Comparison of ENCODE assay signal across 18 cellular contexts in the genomic region with DNA sequence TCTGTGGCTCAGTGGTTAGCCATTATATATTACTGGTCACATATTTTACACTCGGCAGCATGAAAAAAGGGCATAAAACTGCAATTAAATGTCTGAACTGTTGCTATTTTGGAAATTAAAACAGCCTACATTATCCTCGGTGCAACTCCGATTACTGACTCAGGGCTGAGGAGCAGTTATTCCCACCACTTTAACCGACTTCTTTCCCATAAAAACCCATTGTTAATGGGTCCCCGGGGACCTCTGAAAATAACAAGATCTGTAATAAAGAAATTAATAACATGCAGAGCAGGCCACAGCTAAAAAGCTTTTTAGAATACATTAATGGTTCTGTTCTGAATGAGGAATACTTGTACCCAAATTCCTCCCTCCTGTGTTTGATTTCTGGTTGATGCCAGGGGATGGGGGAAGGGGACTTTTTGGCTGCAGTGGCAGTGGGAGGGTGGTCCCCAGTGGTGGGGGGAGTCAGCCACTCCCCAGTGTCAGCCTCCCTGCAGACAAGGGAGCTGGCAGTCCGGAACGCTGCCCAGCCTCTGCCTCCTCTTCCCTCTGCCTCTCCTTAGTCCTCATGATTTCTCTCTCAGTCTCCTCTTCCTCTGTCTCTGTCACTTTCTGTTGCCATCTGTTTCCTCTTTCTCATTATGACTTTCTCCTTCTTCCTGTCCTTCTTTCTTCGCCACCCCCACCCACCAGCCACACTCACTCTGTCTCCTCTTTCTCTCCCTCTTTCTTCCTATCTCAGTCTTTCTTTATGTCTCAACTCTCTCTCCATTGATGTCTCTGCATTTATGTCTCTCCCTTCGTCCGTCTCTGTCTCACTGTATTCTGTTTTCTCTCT. TPM values are rescaled to one million over a fixed set of nuclear protein-coding genes. Genes with fewer than 3 reads are reported as not detected.
DNase-seq lines count a peak whose midpoint lies in the region; ATAC-seq, FAIRE-seq and TF ChIP-seq lines count a peak whose summit lies in the region.
"Had no signal": no experiment of that assay in that cellular context is flagged by ENCODE, and none has a peak within 500 bp of the region (broad histone marks: within the 10 kb centered on the region; RNA-seq: fewer than 3 reads in every experiment).

No MANE protein-coding gene starts in this region.

- no peaks in the 10 kb centered on the region for H3K36me3 Mint-ChIP-seq in CD4-positive, CD25-positive, alpha-beta regulatory T cell
- no peaks in the 10 kb centered on the region for H3K36me3 Mint-ChIP-seq in dendritic cell treated with granulocyte-macrophage colony-stimulating factor and Interleukin-4, amounts not matched to agents 40 ng/mL and 50 ng/mL, for 4 days (ENCODE audit: low read depth)

- peak overlapping the region in 2 of 3 donors; percentile 50 to 71 for H3K27ac Mint-ChIP-seq in CD4-positive, CD25-positive, alpha-beta regulatory T cell
- H3K27ac Mint-ChIP-seq in dendritic cell treated with granulocyte-macrophage colony-stimulating factor and Interleukin-4, amounts not matched to agents 40 ng/mL and 50 ng/mL, for 4 days, result peak overlapping the region; percentile 3

- H2AFZ ChIP-seq in OCI-LY3 (ENCODE audit: low read depth, low read length), result peak overlapping the region; percentile 32; the same call in 1 of the 2 replicates

- H3K9me3 ChIP-seq in A673 (ENCODE audit: low read depth, low read length, poor library complexity, severe bottlenecking) (no peaks in the 10 kb centered on the region), OCI-LY3 (ENCODE audit: insufficient read depth, low read length) (peaks cover 7% of the 10 kb centered on the region; the same call in 1 of the 2 replicates), pancreas (no peaks in the 10 kb centered on the region), gastroesophageal sphincter (no peaks in the 10 kb centered on the region)
- no peaks in the 10 kb centered on the region for H3K9me3 ChIP-seq in CD4-positive, CD25-positive, alpha-beta regulatory T cell (ENCODE audit: control insufficient read depth in 2 of 2, low read length in 2 of 2)
- H3K9me3 ChIP-seq: right atrium auricular region had no signal

- POLR2A ChIA-PET in A673 (lab: Charles Lee; ENCODE audit: low non-redundant PET), result no interaction called here

- intact Hi-C loops in A673 (cut with micrococcal nuclease; ENCODE audit: unreplicated experiment) (no loop called here), pancreas (cut with DNase I) (no loop called here)
- intact Hi-C loops in dendritic cell treated with granulocyte-macrophage colony-stimulating factor and Interleukin-4, amounts not matched to agents 40 ng/mL and 50 ng/mL, for 4 days (cut with micrococcal nuclease), result no loop called here

- TF ChIP-seq CTCF in A673 (conservative IDR thresholded peaks at IDR 0.05; ENCODE audit: low read depth, low read length) (no peak), OCI-LY3 (IDR thresholded peaks at IDR 0.05; ENCODE audit: low read depth, low read length) (no peak), pancreas (IDR thresholded peaks at IDR 0.05) (no peak), gastroesophageal sphincter (IDR thresholded peaks at IDR 0.05) (no peak)

- H3K4me3 ChIP-seq in A673 (ENCODE audit: low read depth, low read length, poor library complexity, severe bottlenecking), result peak overlapping the region; percentile 4
- H3K4me3 ChIP-seq in CD4-positive, CD25-positive, alpha-beta regulatory T cell (ENCODE audit: low read depth, low read length), result no peak overlapping the region
- H3K4me3 ChIP-seq in OCI-LY3 (ENCODE audit: low read length), result peak overlapping the region; percentile 48
- no peak overlapping the region for H3K4me3 ChIP-seq in pancreas
- H3K4me3 ChIP-seq in gastroesophageal sphincter, result no peak overlapping the region
- H3K4me3 ChIP-seq: right atrium auricular region had no signal

- no peak for TF ChIP-seq EP300 in gastroesophageal sphincter (IDR thresholded peaks at IDR 0.05)

- DNase-seq in A673 (ENCODE audit: low spot score), result peak; percentile 67
- DNase-seq in CD4-positive, CD25-positive, alpha-beta regulatory T cell, result peak in 1 of 3 donors; percentile 41
- no peak for DNase-seq in cerebellum (ENCODE audit: low spot score)
- no peak for DNase-seq in pancreas
- DNase-seq in T-helper 9 cell, result no peak
- DNase-seq: EL; IMR-90; left ventricle myocardium superior; NCI-H146; stimulated activated CD4-positive, alpha-beta T cell treated with anti-CD3 and anti-CD28 coated beads, Interleukin-2, amount 100 ng/mL, for 24 hours had no signal

- no TSS peak for BruUV-seq in A673 (replicated peaks; lab: Mats Ljungman, UMichigan)

- no peaks in the 10 kb centered on the region for H3K36me3 ChIP-seq in A673 (ENCODE audit: insufficient read depth, low read length, poor library complexity, severe bottlenecking)
- H3K36me3 ChIP-seq in CD4-positive, CD25-positive, alpha-beta regulatory T cell (ENCODE audit: control insufficient read depth, insufficient read depth, low read length), result no peaks in the 10 kb centered on the region
- H3K36me3 ChIP-seq in OCI-LY3 (replicated peaks; ENCODE audit: low read depth, low read length), result peaks cover 5% of the 10 kb centered on the region
- H3K36me3 ChIP-seq in pancreas, result no peaks in the 10 kb centered on the region
- no peaks in the 10 kb centered on the region for H3K36me3 ChIP-seq in gastroesophageal sphincter
- H3K36me3 ChIP-seq: right atrium auricular region had no signal

- no peak overlapping the region for H3K27ac ChIP-seq in A673 (ENCODE audit: low read depth, low read length, poor library complexity, severe bottlenecking)
- no peak overlapping the region for H3K27ac ChIP-seq in CD4-positive, CD25-positive, alpha-beta regulatory T cell (ENCODE audit: insufficient read depth, low read length, poor library complexity, severe bottlenecking)
- peak overlapping the region; percentile 84 for H3K27ac ChIP-seq in OCI-LY3 (ENCODE audit: low read length)
- no peak overlapping the region for H3K27ac ChIP-seq in pancreas
- no peak overlapping the region for H3K27ac ChIP-seq in gastroesophageal sphincter
- H3K27ac ChIP-seq: right atrium auricular region, RWPE1 had no signal

- ATAC-seq in CD4-positive, CD25-positive, alpha-beta regulatory T cell (ENCODE audit: low read depth in 2 of 2), result no peak
- ATAC-seq in pancreas, result no peak
- no peak for ATAC-seq in gastroesophageal sphincter
- ATAC-seq: left ventricle myocardium superior had no signal

- H3K4me1 ChIP-seq in A673 (ENCODE audit: insufficient read depth, low read length, poor library complexity, severe bottlenecking), result peaks cover 18% of the 10 kb centered on the region
- H3K4me1 ChIP-seq in CD4-positive, CD25-positive, alpha-beta regulatory T cell (ENCODE audit: control insufficient read depth, insufficient read depth, low read length, poor library complexity, severe bottlenecking), result no peaks in the 10 kb centered on the region
- peaks cover 46% of the 10 kb centered on the region for H3K4me1 ChIP-seq in OCI-LY3 (ENCODE audit: low read length)
- H3K4me1 ChIP-seq in pancreas, result no peaks in the 10 kb centered on the region
- no peaks in the 10 kb centered on the region for H3K4me1 ChIP-seq in gastroesophageal sphincter
- H3K4me1 ChIP-seq: right atrium auricular region had no signal

- H3K9me3 Mint-ChIP-seq in CD4-positive, CD25-positive, alpha-beta regulatory T cell, result peaks cover 0 to 2% (median 0%) of the 10 kb centered on the region in 7 donors
- no peaks in the 10 kb centered on the region for H3K9me3 Mint-ChIP-seq in dendritic cell treated with granulocyte-macrophage colony-stimulating factor and Interleukin-4, amounts not matched to agents 40 ng/mL and 50 ng/mL, for 4 days
- H3K9me3 Mint-ChIP-seq: neural crest cell had no signal

- H3K4me3 Mint-ChIP-seq in CD4-positive, CD25-positive, alpha-beta regulatory T cell, result no peak overlapping the region
- H3K4me3 Mint-ChIP-seq in dendritic cell treated with granulocyte-macrophage colony-stimulating factor and Interleukin-4, amounts not matched to agents 40 ng/mL and 50 ng/mL, for 4 days, result no peak overlapping the region
- H3K4me3 Mint-ChIP-seq: neural crest cell had no signal

- CTCF ChIA-PET in A673 (lab: Charles Lee), result interaction anchor here (1.0 kb wide), 1 partner anchor 41 kb away, joined by 4 read pairs; no protein-coding TSS in a partner anchor

- no peaks in the 10 kb centered on the region for H3K79me2 ChIP-seq in OCI-LY3 (ENCODE audit: low read length)

- no peak for FAIRE-seq in pancreas (lab: Jason Lieb, UNC)
- FAIRE-seq: astrocyte, urothelium cell line had no signal

- H3K4me1 Mint-ChIP-seq in CD4-positive, CD25-positive, alpha-beta regulatory T cell, result peaks cover 14 to 26% (median 21%) of the 10 kb centered on the region in 4 donors
- peaks cover 40% of the 10 kb centered on the region for H3K4me1 Mint-ChIP-seq in dendritic cell treated with granulocyte-macrophage colony-stimulating factor and Interleukin-4, amounts not matched to agents 40 ng/mL and 50 ng/mL, for 4 days (ENCODE audit: low read depth)
- H3K4me1 Mint-ChIP-seq: neural crest cell had no signal

- no peak for TF ChIP-seq POLR2A in gastroesophageal sphincter (IDR thresholded peaks at IDR 0.05)

- H3K27me3 ChIP-seq in A673 (replicated peaks; ENCODE audit: insufficient read depth, low read depth, low read length, poor library complexity) (peaks cover 11% of the 10 kb centered on the region), OCI-LY3 (ENCODE audit: low read depth, low read length) (no peaks in the 10 kb centered on the region), pancreas (no peaks in the 10 kb centered on the region), gastroesophageal sphincter (peaks cover 35% of the 10 kb centered on the region)
- H3K27me3 ChIP-seq in CD4-positive, CD25-positive, alpha-beta regulatory T cell (ENCODE audit: control insufficient read depth, insufficient read depth, low read length), result no peaks in the 10 kb centered on the region
- H3K27me3 ChIP-seq: right atrium auricular region had no signal

- H4K20me1 ChIP-seq in OCI-LY3 (ENCODE audit: insufficient read depth, low read length), result no peaks in the 10 kb centered on the region

- WGBS in pancreas, 2 donors, result 46 to 47% methylated on average over 10 of the region's 10 CpGs
- 43 to 53% methylated on average over 7 to 10 of the region's 10 CpGs for WGBS in gastroesophageal sphincter (ENCODE audit: low coverage in 1 of 2), 2 donors

- H3K4me2 ChIP-seq in OCI-LY3 (ENCODE audit: low read length), result peak overlapping the region; percentile 73

- H3K27me3 Mint-ChIP-seq in CD4-positive, CD25-positive, alpha-beta regulatory T cell, result peaks cover 14% of the 10 kb centered on the region
- peaks cover 2% of the 10 kb centered on the region for H3K27me3 Mint-ChIP-seq in dendritic cell treated with granulocyte-macrophage colony-stimulating factor and Interleukin-4, amounts not matched to agents 40 ng/mL and 50 ng/mL, for 4 days

- H3K9ac ChIP-seq in OCI-LY3 (ENCODE audit: low read length), result peak overlapping the region; percentile 64

RNA-seq across cellular contexts. Expression of a gene that starts 59.0 kb away (rescaled TPM):
- total RNA-seq in A673 (2021) (13.8 and 20.3 TPM in 2 replicates), cerebellum (15.1 TPM), pancreas (1 to 10 TPM; 4.6 to 8.5 (median 5.8) TPM), gastroesophageal sphincter (10 to 100 TPM in 2 of 4 donors, 1 to 10 TPM in 2; 9.7 to 12.3 (median 10.7) TPM)
- total RNA-seq in CD4-positive, CD25-positive, alpha-beta regulatory T cell, result 38.0 TPM
- polyA plus RNA-seq in CD4-positive, CD25-positive, alpha-beta regulatory T cell, result 1 to 10 TPM; 4.5 to 8.2 (median 7.1) TPM
- 1 to 10 TPM; 2.2 to 3.1 TPM for polyA plus RNA-seq in pancreas

Comparison
In these comparisons a context has a peak if more than half of its experiments do, and no peak if none do; other contexts are left out.
1. H3K4me3 ChIP-seq: peak in A673 (single experiment) and OCI-LY3 (single experiment); none in CD4-positive, CD25-positive, alpha-beta regulatory T cell (single experiment), pancreas (0 of 4) and gastroesophageal sphincter (0 of 2).